Comparison of ENCODE assay signal across 18 cellular contexts in genomic region chr14:64998455-64998931, GRCh38. TPM values are rescaled to one million over a fixed set of nuclear protein-coding genes. Genes with fewer than 3 reads are reported as not detected.
A peak's percentile ranks its signal among the peaks of the same experiment; 100 is the strongest.
DNase-seq lines count a peak whose midpoint lies in the region; ATAC-seq, FAIRE-seq and TF ChIP-seq lines count a peak whose summit lies in the region.
"Had no signal": no experiment of that assay in that cellular context is flagged by ENCODE, and none has a peak within 500 bp of the region (broad histone marks: within the 10 kb centered on the region; RNA-seq: fewer than 3 reads in every experiment).

No MANE protein-coding gene starts in this region.

- intact Hi-C loops in mammary epithelial cell (cut with micrococcal nuclease), result no loop called here
- intact Hi-C loops in stomach (cut with DNase I; ENCODE audit: low total_unique reads), result no loop called here

- peak overlapping the region; percentile 65 for H3K4me2 ChIP-seq in mammary epithelial cell (ENCODE audit: insufficient read depth, low read depth, low read length)
- H3K4me2 ChIP-seq in smooth muscle cell, result no peak overlapping the region

- no peak for DNase-seq in activated CD4-positive, CD25-positive, alpha-beta regulatory T cell treated with anti-CD3 and anti-CD28 coated beads, Interleukin-2, amount 50 U/mL, for 72 hours
- DNase-seq in HTR-8/SVneo (ENCODE audit: insufficient read length, low spot score) (no peak), mammary epithelial cell (peak; percentile 77), smooth muscle cell (lab: John Stamatoyannopoulos, UW; ENCODE audit: unreplicated experiment) (no peak), stomach (no peak), NCI-H187 treated with DMSO at 0.1 percent for 48 hours (lab: John Stamatoyannopoulos, UW) (no peak)
- DNase-seq: activated CD4-positive, alpha-beta T cell treated with anti-CD3 and anti-CD28 coated beads for 48 hours; activated naive CD4-positive, alpha-beta T cell treated with Interleukin-2 at 50 U/mL for 16 hours; cerebellar nuclear complex; mesendoderm; small intestine; T-helper 17 cell; thyroid gland had no signal

- peak; percentile 85 for FAIRE-seq in HTR-8/SVneo (lab: Jason Lieb, UNC)
- FAIRE-seq: small intestine had no signal

- TF ChIP-seq POLR2A in stomach (IDR thresholded peaks at IDR 0.05), result no peak

- in situ Hi-C loops in mammary epithelial cell (cut with MboI; ENCODE audit: low sequenced_read_pairs in 2 of 2), result no loop called here

- TF ChIP-seq CTCF in mammary epithelial cell (conservative IDR thresholded peaks at IDR 0.05 in 1 of 2, IDR thresholded peaks at IDR 0.05 in 1 of 2; ENCODE audit: extremely low read depth in 1 of 2, insufficient read depth in 1 of 2, low read depth in 1 of 2, low read length in 2 of 2) (no peak), smooth muscle cell (IDR thresholded peaks at IDR 0.05; ENCODE audit: borderline replicate concordance, insufficient read depth, poor library complexity, severe bottlenecking) (no peak), stomach (IDR thresholded peaks at IDR 0.05) (no peak)

- H3K9ac ChIP-seq in mammary epithelial cell (ENCODE audit: insufficient read depth, low read length), result no peak overlapping the region
- peak overlapping the region; percentile 14 for H3K9ac ChIP-seq in smooth muscle cell (ENCODE audit: low read depth)

- no peak for TF ChIP-seq EP300 in stomach (IDR thresholded peaks at IDR 0.05)

- H3K27ac ChIP-seq in mammary epithelial cell (ENCODE audit: insufficient read depth, low read depth, low read length) (peak overlapping the region; percentile 73), smooth muscle cell (ENCODE audit: low read depth) (peak overlapping the region; percentile 77), stomach (no peak overlapping the region)
- H3K27ac ChIP-seq: thyroid gland had no signal

- no TSS peak for BruUV-seq in mammary epithelial cell (replicated peaks; lab: Mats Ljungman, UMichigan)

- H3K36me3 ChIP-seq in mammary epithelial cell (ENCODE audit: insufficient read depth, low read length) (no peaks in the 10 kb centered on the region), smooth muscle cell (ENCODE audit: low read depth) (no peaks in the 10 kb centered on the region), stomach (no peaks in the 10 kb centered on the region)
- H3K36me3 ChIP-seq: thyroid gland had no signal

- dilution Hi-C loops in mammary epithelial cell (cut with HindIII; ENCODE audit: low sequenced_read_pairs), result no loop called here

- no peaks in the 10 kb centered on the region for H4K20me1 ChIP-seq in mammary epithelial cell (ENCODE audit: insufficient read depth, low read length)
- H4K20me1 ChIP-seq in smooth muscle cell (ENCODE audit: low read depth), result peaks cover 26% of the 10 kb centered on the region

- H3F3A ChIP-seq in smooth muscle cell (ENCODE audit: low read depth), result no peaks in the 10 kb centered on the region

- H3K9me3 ChIP-seq in mammary epithelial cell (replicated peaks; ENCODE audit: insufficient read depth, low read length) (no peaks in the 10 kb centered on the region), smooth muscle cell (replicated peaks; ENCODE audit: low read depth) (no peaks in the 10 kb centered on the region), stomach (no peaks in the 10 kb centered on the region)
- H3K9me3 ChIP-seq: thyroid gland had no signal

- peak; percentile 58 to 72 for ATAC-seq in activated CD4-positive, CD25-positive, alpha-beta regulatory T cell treated with anti-CD3 and anti-CD28 coated beads, Interleukin-2, amount 50 U/mL, for 24 hours
- ATAC-seq in HG03571 (IDR thresholded peaks at IDR 0.05; ENCODE audit: unreplicated experiment), result no peak
- ATAC-seq: T-helper 17 cell had no signal

- H2AFZ ChIP-seq in mammary epithelial cell (ENCODE audit: low read depth, low read length), result no peak overlapping the region
- no peak overlapping the region for H2AFZ ChIP-seq in smooth muscle cell (ENCODE audit: low read depth)

- H3K4me1 ChIP-seq in mammary epithelial cell (ENCODE audit: insufficient read depth, low read length), result peaks cover 24% of the 10 kb centered on the region
- H3K4me1 ChIP-seq in smooth muscle cell (ENCODE audit: low read depth), result no peaks in the 10 kb centered on the region
- H3K4me1 ChIP-seq in stomach, result peaks cover 0 to 18% (median 0%) of the 10 kb centered on the region in 4 donors

- H3K79me2 ChIP-seq in mammary epithelial cell (ENCODE audit: insufficient read depth, low read length) (peaks cover 35% of the 10 kb centered on the region), smooth muscle cell (ENCODE audit: low read depth) (peaks cover 24% of the 10 kb centered on the region)

- H3K4me3 ChIP-seq in mammary epithelial cell (replicated peaks in 1 of 3; ENCODE audit: insufficient read depth in 1 of 3, low read depth in 2 of 3, low read length in 3 of 3) (no peak overlapping the region), smooth muscle cell (no peak overlapping the region), stomach (no peak overlapping the region)
- H3K4me3 ChIP-seq: thyroid gland had no signal

- no peaks in the 10 kb centered on the region for H3K27me3 ChIP-seq in mammary epithelial cell (ENCODE audit: insufficient read depth, low read length)
- no peaks in the 10 kb centered on the region for H3K27me3 ChIP-seq in smooth muscle cell (ENCODE audit: low read depth)
- no peaks in the 10 kb centered on the region for H3K27me3 ChIP-seq in stomach
- H3K27me3 ChIP-seq: thyroid gland had no signal

- CTCF ChIA-PET in mammary epithelial cell (lab: Charles Lee; ENCODE audit: low non-redundant PET), result interaction anchor here (0.5 to 0.6 kb wide), 2 partner anchors 14 to 42 kb away, joined by 3 to 4 read pairs; no protein-coding TSS in a partner anchor

RNA-seq across cellular contexts. Expression of gene FNTB, which starts 11.8 kb away (rescaled TPM):
- total RNA-seq in mammary epithelial cell (10 to 100 TPM; 11.7 to 12.5 TPM), smooth muscle cell (9.3 and 11.0 TPM in 2 replicates), stomach (10 to 100 TPM in 2 of 5 donors, 1 to 10 TPM in 2, not detected in 1; 2.9 to 18.3 (median 8.1) TPM)
- polyA plus RNA-seq in mammary epithelial cell (17.0 TPM), smooth muscle cell (14.8 and 16.3 TPM in 2 replicates), stomach (10 to 100 TPM in 1 of 3 donors, 1 to 10 TPM in 2; 6.1 to 10.6 (median 6.3) TPM)
- polyA minus RNA-seq in mammary epithelial cell, result 56.4 TPM

RNA-seq across cellular contexts. Expression of gene RAB15, which starts 26.4 kb away (rescaled TPM):
- total RNA-seq in mammary epithelial cell, result 1 to 10 TPM; 5.8 to 6.2 TPM
- 3.4 TPM for polyA plus RNA-seq in mammary epithelial cell
- polyA minus RNA-seq in mammary epithelial cell, result 2.1 TPM
- total RNA-seq in smooth muscle cell, result 7.1 and 10.3 TPM in 2 replicates
- polyA plus RNA-seq in smooth muscle cell, result 7.7 and 16.7 TPM in 2 replicates
- total RNA-seq in stomach, result 10 to 100 TPM in 3 of 5 donors, 1 to 10 TPM in 2; 1.2 to 20.3 (median 11.0) TPM
- polyA plus RNA-seq in stomach, result 10 to 100 TPM in 2 of 3 donors, 1 to 10 TPM in 1; 7.2 to 14.1 (median 11.9) TPM

RNA-seq across cellular contexts. Expression of gene GPX2, which starts 55.9 kb away (rescaled TPM):
- total RNA-seq in mammary epithelial cell, result 10 to 100 TPM; 10.3 to 22.0 TPM
- 19.8 TPM for polyA plus RNA-seq in mammary epithelial cell
- polyA minus RNA-seq in mammary epithelial cell, result 4.7 TPM
- 0.85 and 3.6 TPM in 2 replicates for total RNA-seq in smooth muscle cell
- polyA plus RNA-seq in smooth muscle cell, result 0.30 and 1.3 TPM in 2 replicates
- 100 to 1,000 TPM in 2 of 5 donors, 10 to 100 TPM in 3; 22.8 to 298 (median 48.4) TPM for total RNA-seq in stomach
- polyA plus RNA-seq in stomach, result 100 to 1,000 TPM; 167 to 464 (median 301) TPM
- total RNA-seq: A172, fibroblast of lung, LHCN-M2, T-helper 17 cell had no signal
- polyA plus RNA-seq: fibroblast of lung had no signal

Comparison
In these comparisons a context has a peak if more than half of its experiments do, and no peak if none do; other contexts are left out.
1. H3K27ac ChIP-seq: peak in mammary epithelial cell (single experiment) and smooth muscle cell (single experiment); none in stomach (0 of 5).